Comparison of ENCODE assay signal across 1 cellular context in the genomic region with DNA sequence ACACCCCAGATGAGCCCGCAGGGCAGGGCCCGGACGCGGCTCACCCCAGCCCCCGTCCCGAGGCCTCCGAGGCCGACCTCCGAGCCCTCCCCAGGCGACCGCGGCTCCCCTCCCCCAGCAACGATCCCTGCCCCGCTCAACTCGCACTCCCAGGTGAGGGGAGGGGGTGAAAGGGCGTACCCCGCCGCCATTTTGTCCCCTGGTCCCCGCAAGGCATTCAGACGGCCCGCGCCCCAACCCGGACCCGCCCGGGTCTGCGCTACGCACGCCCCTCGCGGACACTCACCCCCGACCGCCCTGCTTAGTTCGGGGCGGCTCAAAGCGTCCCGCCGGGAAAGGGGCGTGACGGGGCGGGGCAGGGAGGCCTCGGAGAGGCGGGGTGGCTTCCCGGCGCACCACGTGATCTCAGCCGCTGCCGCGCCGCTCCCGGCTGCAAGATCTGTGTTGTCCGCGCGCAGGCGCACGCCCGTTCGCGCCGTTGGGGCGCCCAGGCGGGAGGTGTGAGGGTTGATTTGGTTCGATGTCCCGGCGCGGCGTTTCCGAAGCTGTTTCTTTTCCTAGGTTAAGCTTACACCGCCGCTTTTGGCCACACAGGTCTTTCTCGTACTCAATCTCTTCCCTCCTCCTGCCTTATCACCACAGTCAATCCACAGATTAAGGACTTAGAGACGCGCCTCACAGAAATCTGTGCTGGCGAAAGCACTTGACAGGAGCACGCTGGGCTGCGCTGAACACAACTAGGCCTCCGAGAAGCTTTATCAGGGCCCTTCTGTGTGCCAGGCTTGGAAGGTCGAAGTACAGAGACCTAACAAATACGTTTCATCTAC.
TF ChIP-seq lines count a peak whose summit lies in the region.

A gene with protein sequence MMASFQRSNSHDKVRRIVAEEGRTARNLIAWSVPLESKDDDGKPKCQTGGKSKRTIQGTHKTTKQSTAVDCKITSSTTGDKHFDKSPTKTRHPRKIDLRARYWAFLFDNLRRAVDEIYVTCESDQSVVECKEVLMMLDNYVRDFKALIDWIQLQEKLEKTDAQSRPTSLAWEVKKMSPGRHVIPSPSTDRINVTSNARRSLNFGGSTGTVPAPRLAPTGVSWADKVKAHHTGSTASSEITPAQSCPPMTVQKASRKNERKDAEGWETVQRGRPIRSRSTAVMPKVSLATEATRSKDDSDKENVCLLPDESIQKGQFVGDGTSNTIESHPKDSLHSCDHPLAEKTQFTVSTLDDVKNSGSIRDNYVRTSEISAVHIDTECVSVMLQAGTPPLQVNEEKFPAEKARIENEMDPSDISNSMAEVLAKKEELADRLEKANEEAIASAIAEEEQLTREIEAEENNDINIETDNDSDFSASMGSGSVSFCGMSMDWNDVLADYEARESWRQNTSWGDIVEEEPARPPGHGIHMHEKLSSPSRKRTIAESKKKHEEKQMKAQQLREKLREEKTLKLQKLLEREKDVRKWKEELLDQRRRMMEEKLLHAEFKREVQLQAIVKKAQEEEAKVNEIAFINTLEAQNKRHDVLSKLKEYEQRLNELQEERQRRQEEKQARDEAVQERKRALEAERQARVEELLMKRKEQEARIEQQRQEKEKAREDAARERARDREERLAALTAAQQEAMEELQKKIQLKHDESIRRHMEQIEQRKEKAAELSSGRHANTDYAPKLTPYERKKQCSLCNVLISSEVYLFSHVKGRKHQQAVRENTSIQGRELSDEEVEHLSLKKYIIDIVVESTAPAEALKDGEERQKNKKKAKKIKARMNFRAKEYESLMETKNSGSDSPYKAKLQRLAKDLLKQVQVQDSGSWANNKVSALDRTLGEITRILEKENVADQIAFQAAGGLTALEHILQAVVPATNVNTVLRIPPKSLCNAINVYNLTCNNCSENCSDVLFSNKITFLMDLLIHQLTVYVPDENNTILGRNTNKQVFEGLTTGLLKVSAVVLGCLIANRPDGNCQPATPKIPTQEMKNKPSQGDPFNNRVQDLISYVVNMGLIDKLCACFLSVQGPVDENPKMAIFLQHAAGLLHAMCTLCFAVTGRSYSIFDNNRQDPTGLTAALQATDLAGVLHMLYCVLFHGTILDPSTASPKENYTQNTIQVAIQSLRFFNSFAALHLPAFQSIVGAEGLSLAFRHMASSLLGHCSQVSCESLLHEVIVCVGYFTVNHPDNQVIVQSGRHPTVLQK (N-terminal part only) (minus strand): TSS at position 328 of the 827 bp plus-strand sequence. CDS start 21,523 bp downstream, outside the sequence.

TF ChIP-seq in HepG2, 621 proteins besides CTCF, POLR2A, EP300 and RAD21 (continued from another document and continues in another):
- TF ChIP-seq, protein P1, sequence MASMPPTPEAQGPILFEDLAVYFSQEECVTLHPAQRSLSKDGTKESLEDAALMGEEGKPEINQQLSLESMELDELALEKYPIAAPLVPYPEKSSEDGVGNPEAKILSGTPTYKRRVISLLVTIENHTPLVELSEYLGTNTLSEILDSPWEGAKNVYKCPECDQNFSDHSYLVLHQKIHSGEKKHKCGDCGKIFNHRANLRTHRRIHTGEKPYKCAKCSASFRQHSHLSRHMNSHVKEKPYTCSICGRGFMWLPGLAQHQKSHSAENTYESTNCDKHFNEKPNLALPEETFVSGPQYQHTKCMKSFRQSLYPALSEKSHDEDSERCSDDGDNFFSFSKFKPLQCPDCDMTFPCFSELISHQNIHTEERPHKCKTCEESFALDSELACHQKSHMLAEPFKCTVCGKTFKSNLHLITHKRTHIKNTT (CRISPR knock-in tag; IDR thresholded peaks at IDR 0.05) = no peak
- TF ChIP-seq NAIF1 (CRISPR knock-in tag; IDR thresholded peaks at IDR 0.05; ENCODE audit: borderline replicate concordance) (peak; percentile 91), SKI (IDR thresholded peaks at IDR 0.05; ENCODE audit: partially characterized antibody) (peak; percentile 9), GTF3A (CRISPR knock-in tag; conservative IDR thresholded peaks at IDR 0.05) (peak; percentile 89; the same call in 1 of the 2 replicates), ATF3 (CRISPR knock-in tag; IDR thresholded peaks at IDR 0.05) (peak; percentile 41; the same call in 1 of the 2 replicates), SMYD3 (CRISPR knock-in tag; IDR thresholded peaks at IDR 0.05) (0 out of 2 replicates have a peak, but pooled peaks have one; percentile 25), CENPX (CRISPR knock-in tag; IDR thresholded peaks at IDR 0.05) (no peak), KDM5A (IDR thresholded peaks at IDR 0.05; ENCODE audit: borderline replicate concordance, low read length) (no peak), SRF (IDR thresholded peaks at IDR 0.05; ENCODE audit: low read depth, low read length) (0 out of 2 replicates have a peak, but pooled peaks have one; percentile 21), DMTF1 (CRISPR knock-in tag; IDR thresholded peaks at IDR 0.05) (peak; percentile 95; the same call in 1 of the 2 replicates), ARID2 (CRISPR knock-in tag; IDR thresholded peaks at IDR 0.05; ENCODE audit: borderline replicate concordance) (0 out of 2 replicates have a peak, but pooled peaks have one; percentile 37), RELA (CRISPR knock-in tag; IDR thresholded peaks at IDR 0.05) (0 out of 2 replicates have a peak, but pooled peaks have one; percentile 57), ZNF879 (CRISPR knock-in tag; IDR thresholded peaks at IDR 0.05) (peak; percentile 94), ZNF180 (CRISPR knock-in tag; IDR thresholded peaks at IDR 0.05; ENCODE audit: borderline replicate concordance, low read depth) (no peak), ZNF513 (CRISPR knock-in tag; conservative IDR thresholded peaks at IDR 0.05) (no peak), REXO4 (CRISPR knock-in tag; IDR thresholded peaks at IDR 0.05; ENCODE audit: borderline replicate concordance) (peak; percentile 58; the same call in 1 of the 2 replicates), TCF7 (IDR thresholded peaks at IDR 0.05; ENCODE audit: low read depth) (peak; percentile 61), RXRA (CRISPR knock-in tag; IDR thresholded peaks at IDR 0.05) (peak; percentile 69; the same call in 1 of the 2 replicates), ZBTB20 (CRISPR knock-in tag; IDR thresholded peaks at IDR 0.05; ENCODE audit: borderline replicate concordance, low read depth) (peak; percentile 83; the same call in 1 of the 2 replicates), DMAP1 (CRISPR knock-in tag; IDR thresholded peaks at IDR 0.05) (peak; percentile 72; the same call in 1 of the 2 replicates), KDM3A (CRISPR knock-in tag; IDR thresholded peaks at IDR 0.05; ENCODE audit: low read depth) (peak; percentile 82; the same call in 1 of the 2 replicates), TBX3 (IDR thresholded peaks at IDR 0.05; ENCODE audit: borderline replicate concordance) (peak; percentile 53; the same call in 1 of the 2 replicates), ZNF225 (CRISPR knock-in tag; IDR thresholded peaks at IDR 0.05) (peak; percentile 77; the same call in 1 of the 2 replicates), FOXC1 (CRISPR knock-in tag; IDR thresholded peaks at IDR 0.05; ENCODE audit: borderline replicate concordance) (peak; percentile 96), SP5 (CRISPR knock-in tag; IDR thresholded peaks at IDR 0.05; ENCODE audit: borderline replicate concordance, low read depth) (peak; percentile 98), ZNF781 (CRISPR knock-in tag; IDR thresholded peaks at IDR 0.05; ENCODE audit: borderline replicate concordance, not compliant biosample characterization) (peak; percentile 94), ZNF839 (CRISPR knock-in tag; IDR thresholded peaks at IDR 0.05; ENCODE audit: borderline replicate concordance) (no peak), REPIN1 (CRISPR knock-in tag; IDR thresholded peaks at IDR 0.05; ENCODE audit: borderline replicate concordance, low read depth) (no peak), WIZ (CRISPR knock-in tag; IDR thresholded peaks at IDR 0.05) (peak; percentile 69), JARID2 (CRISPR knock-in tag; IDR thresholded peaks at IDR 0.05; ENCODE audit: insufficient replicate concordance) (peak; percentile 68), ZNF7 (CRISPR knock-in tag; IDR thresholded peaks at IDR 0.05) (no peak), ELK4 (CRISPR knock-in tag; IDR thresholded peaks at IDR 0.05; ENCODE audit: borderline replicate concordance) (peak; percentile 51; the same call in 1 of the 2 replicates), HOXA3 (CRISPR knock-in tag; IDR thresholded peaks at IDR 0.05) (peak; percentile 89), AHR (CRISPR knock-in tag; IDR thresholded peaks at IDR 0.05) (peak; percentile 91), HCFC1 (IDR thresholded peaks at IDR 0.05; ENCODE audit: low read depth, low read length) (no peak), NCOA1 (CRISPR knock-in tag; IDR thresholded peaks at IDR 0.05) (peak; percentile 94), CBFB (CRISPR knock-in tag; IDR thresholded peaks at IDR 0.05) (no peak)
- TF ChIP-seq, protein P2, sequence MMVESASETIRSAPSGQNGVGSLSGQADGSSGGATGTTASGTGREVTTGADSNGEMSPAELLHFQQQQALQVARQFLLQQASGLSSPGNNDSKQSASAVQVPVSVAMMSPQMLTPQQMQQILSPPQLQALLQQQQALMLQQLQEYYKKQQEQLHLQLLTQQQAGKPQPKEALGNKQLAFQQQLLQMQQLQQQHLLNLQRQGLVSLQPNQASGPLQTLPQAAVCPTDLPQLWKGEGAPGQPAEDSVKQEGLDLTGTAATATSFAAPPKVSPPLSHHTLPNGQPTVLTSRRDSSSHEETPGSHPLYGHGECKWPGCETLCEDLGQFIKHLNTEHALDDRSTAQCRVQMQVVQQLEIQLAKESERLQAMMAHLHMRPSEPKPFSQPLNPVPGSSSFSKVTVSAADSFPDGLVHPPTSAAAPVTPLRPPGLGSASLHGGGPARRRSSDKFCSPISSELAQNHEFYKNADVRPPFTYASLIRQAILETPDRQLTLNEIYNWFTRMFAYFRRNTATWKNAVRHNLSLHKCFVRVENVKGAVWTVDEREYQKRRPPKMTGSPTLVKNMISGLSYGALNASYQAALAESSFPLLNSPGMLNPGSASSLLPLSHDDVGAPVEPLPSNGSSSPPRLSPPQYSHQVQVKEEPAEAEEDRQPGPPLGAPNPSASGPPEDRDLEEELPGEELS (CRISPR knock-in tag; IDR thresholded peaks at IDR 0.05) = peak; percentile 73; the same call in 1 of the 2 replicates
- TF ChIP-seq, protein P3, sequence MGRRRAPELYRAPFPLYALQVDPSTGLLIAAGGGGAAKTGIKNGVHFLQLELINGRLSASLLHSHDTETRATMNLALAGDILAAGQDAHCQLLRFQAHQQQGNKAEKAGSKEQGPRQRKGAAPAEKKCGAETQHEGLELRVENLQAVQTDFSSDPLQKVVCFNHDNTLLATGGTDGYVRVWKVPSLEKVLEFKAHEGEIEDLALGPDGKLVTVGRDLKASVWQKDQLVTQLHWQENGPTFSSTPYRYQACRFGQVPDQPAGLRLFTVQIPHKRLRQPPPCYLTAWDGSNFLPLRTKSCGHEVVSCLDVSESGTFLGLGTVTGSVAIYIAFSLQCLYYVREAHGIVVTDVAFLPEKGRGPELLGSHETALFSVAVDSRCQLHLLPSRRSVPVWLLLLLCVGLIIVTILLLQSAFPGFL (CRISPR knock-in tag; IDR thresholded peaks at IDR 0.05) = no peak
- TF ChIP-seq, protein P4, sequence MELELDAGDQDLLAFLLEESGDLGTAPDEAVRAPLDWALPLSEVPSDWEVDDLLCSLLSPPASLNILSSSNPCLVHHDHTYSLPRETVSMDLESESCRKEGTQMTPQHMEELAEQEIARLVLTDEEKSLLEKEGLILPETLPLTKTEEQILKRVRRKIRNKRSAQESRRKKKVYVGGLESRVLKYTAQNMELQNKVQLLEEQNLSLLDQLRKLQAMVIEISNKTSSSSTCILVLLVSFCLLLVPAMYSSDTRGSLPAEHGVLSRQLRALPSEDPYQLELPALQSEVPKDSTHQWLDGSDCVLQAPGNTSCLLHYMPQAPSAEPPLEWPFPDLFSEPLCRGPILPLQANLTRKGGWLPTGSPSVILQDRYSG (CRISPR knock-in tag; IDR thresholded peaks at IDR 0.05) = no peak; the same call in 1 of the 2 replicates
- TF ChIP-seq, protein P5, sequence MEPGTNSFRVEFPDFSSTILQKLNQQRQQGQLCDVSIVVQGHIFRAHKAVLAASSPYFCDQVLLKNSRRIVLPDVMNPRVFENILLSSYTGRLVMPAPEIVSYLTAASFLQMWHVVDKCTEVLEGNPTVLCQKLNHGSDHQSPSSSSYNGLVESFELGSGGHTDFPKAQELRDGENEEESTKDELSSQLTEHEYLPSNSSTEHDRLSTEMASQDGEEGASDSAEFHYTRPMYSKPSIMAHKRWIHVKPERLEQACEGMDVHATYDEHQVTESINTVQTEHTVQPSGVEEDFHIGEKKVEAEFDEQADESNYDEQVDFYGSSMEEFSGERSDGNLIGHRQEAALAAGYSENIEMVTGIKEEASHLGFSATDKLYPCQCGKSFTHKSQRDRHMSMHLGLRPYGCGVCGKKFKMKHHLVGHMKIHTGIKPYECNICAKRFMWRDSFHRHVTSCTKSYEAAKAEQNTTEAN (CRISPR knock-in tag; conservative IDR thresholded peaks at IDR 0.05) = peak; percentile 83
